Comparison of ENCODE assay signal across 22 cellular contexts in genomic region chr2:235977445-235977844, GRCh38.
"Had no signal": no experiment of that assay in that cellular context is flagged by ENCODE, and none has a peak within 500 bp of the region (broad histone marks: within the 10 kb centered on the region; RNA-seq: fewer than 3 reads in every experiment).

No MANE protein-coding gene starts in this region.

- H3K27ac ChIP-seq: dorsolateral prefrontal cortex, gastroesophageal sphincter, hepatocyte, left ventricle myocardium inferior, lower lobe of right lung, psoas muscle, right lobe of liver, suprapubic skin, thyroid gland had no signal

- H3K4me2 ChIP-seq: hepatocyte had no signal

- H3K4me1 ChIP-seq: gastroesophageal sphincter, lower lobe of right lung, psoas muscle, right lobe of liver, suprapubic skin had no signal

- H3K4me3 ChIP-seq: dorsolateral prefrontal cortex, gastroesophageal sphincter, hepatocyte, left ventricle myocardium inferior, lower lobe of right lung, psoas muscle, right lobe of liver, suprapubic skin, thyroid gland had no signal

- ATAC-seq: esophagus mucosa; gastroesophageal sphincter; left cardiac atrium; lower lobe of right lung; psoas muscle; right lobe of liver; stimulated activated effector memory CD8-positive, alpha-beta T cell treated with anti-CD3 and anti-CD28 coated beads, Interleukin-12 subunit alpha, Interleukin-12 subunit beta, amount 100 ng/mL, for 72 hours; stimulated activated naive CD8-positive, alpha-beta T cell treated with anti-CD3 and anti-CD28 coated beads, Interleukin-15, Interleukin-2, amounts not matched to agents 100 U/mL and 50 U/mL, for 24 hours had no signal

- DNase-seq: cortex of kidney; dorsolateral prefrontal cortex; effector CD8-positive, alpha-beta T cell; kidney; left cardiac atrium; left ventricle myocardium inferior; lower lobe of right lung; midbrain; naive B cell; occipital lobe; psoas muscle; retina; right lobe of liver; stimulated activated CD4-positive, alpha-beta T cell treated with anti-CD3 and anti-CD28 coated beads, Interleukin-4, amount 100 ng/mL, for 1 hour; stimulated activated CD8-positive, alpha-beta memory T cell treated with anti-CD3 and anti-CD28 coated beads, Interleukin-4, amount 100 ng/mL, for 48 hours; stimulated activated naive CD8-positive, alpha-beta T cell treated with anti-CD3 and anti-CD28 coated beads, Interleukin-15, Interleukin-2, amounts not matched to agents 100 U/mL and 50 U/mL, for 24 hours; thyroid gland had no signal

- H3K9me3 ChIP-seq: gastroesophageal sphincter, left ventricle myocardium inferior, lower lobe of right lung, psoas muscle, right lobe of liver, suprapubic skin, thyroid gland had no signal

- H3K27me3 ChIP-seq: dorsolateral prefrontal cortex, gastroesophageal sphincter, hepatocyte, right lobe of liver, suprapubic skin, thyroid gland had no signal

- H3K36me3 ChIP-seq: right lobe of liver, thyroid gland had no signal
